ENCODE assay signal across 10 cellular contexts in the genomic region with DNA sequence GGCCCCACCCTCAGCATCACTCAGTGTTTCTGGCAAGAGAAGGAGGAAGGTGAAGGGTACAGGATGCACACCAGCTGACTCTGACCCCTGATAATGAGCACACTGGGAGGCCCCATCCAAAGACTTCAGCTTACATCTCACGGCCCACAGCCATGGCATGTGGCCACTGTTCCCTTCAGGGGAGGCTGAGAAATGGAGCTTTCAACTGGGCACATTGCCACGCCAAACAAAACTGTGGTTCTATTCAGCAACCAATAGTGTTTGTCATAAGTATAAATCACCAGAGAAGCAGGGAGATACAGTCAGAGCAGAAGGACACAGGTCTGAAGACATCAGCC. TPM values are rescaled to one million over a fixed set of nuclear protein-coding genes. Genes with fewer than 3 reads are reported as not detected.
A peak's percentile ranks its signal among the peaks of the same experiment; 100 is the strongest.
DNase-seq lines count a peak whose midpoint lies in the region; ATAC-seq and TF ChIP-seq lines count a peak whose summit lies in the region.
"Had no signal": no experiment of that assay in that cellular context is flagged by ENCODE, and none has a peak within 500 bp of the region (broad histone marks: within the 10 kb centered on the region; RNA-seq: fewer than 3 reads in every experiment).

No MANE protein-coding gene starts in this region.

- no peak for ATAC-seq in GM21529 (IDR thresholded peaks at IDR 0.05; ENCODE audit: unreplicated experiment)
- ATAC-seq: effector memory CD8-positive, alpha-beta T cell had no signal

- H3K27ac ChIP-seq in cingulate gyrus (ENCODE audit: low read depth, low read length) = peak overlapping the region; percentile 8

- no peak for TF ChIP-seq CTCF in AG10803 (conservative IDR thresholded peaks at IDR 0.05; ENCODE audit: low read length)

- peak; percentile 56 for DNase-seq in AG10803 (ENCODE audit: low read depth)
- DNase-seq in M059J (ENCODE audit: low read depth) = peak; percentile 81
- peak; percentile 20 for DNase-seq in non-pigmented ciliary epithelial cell (ENCODE audit: low read depth)
- no peak for DNase-seq in NCI-H2227 treated with DMSO at 0.1 percent for 48 hours (lab: John Stamatoyannopoulos, UW)
- DNase-seq in NCI-H1417 (lab: John Stamatoyannopoulos, UW) = no peak
- DNase-seq in stimulated activated CD4-positive, alpha-beta T cell treated with anti-CD3 and anti-CD28 coated beads, Interleukin-12 subunit alpha, Interleukin-12 subunit beta, amount 100 ng/mL, for 4 hours = no peak
- DNase-seq: effector memory CD8-positive, alpha-beta T cell; NCI-H748 treated with DMSO at 0.1 percent for 48 hours had no signal

- no peak overlapping the region for H3K4me3 ChIP-seq in AG10803 (ENCODE audit: low read length)

RNA-seq across cellular contexts. Expression of gene TRAF3IP3, which starts 12.7 kb away (rescaled TPM):
- total RNA-seq in M059J (2014; rRNA removed; shearing (Covaris generic)) = not detected in 2 replicates

RNA-seq across cellular contexts. Expression of gene HSD11B1, which starts 38.5 kb away (rescaled TPM):
- 1.9 and 4.3 TPM in 2 replicates for total RNA-seq in M059J (2014; rRNA removed; shearing (Covaris generic))

RNA-seq across cellular contexts. Expression of gene C1orf74, which starts 41.2 kb away (rescaled TPM):
- total RNA-seq in M059J (2014; rRNA removed; shearing (Covaris generic)) = 4.0 and 5.7 TPM in 2 replicates

Comparison
In these comparisons a context has a peak if more than half of its experiments do, and no peak if none do; other contexts are left out.
1. DNase-seq: peak in AG10803 (single experiment), M059J (single experiment) and non-pigmented ciliary epithelial cell (single experiment); none in NCI-H2227 treated with DMSO at 0.1 percent for 48 hours (single experiment), NCI-H1417 (0 of 3) and stimulated activated CD4-positive, alpha-beta T cell treated with anti-CD3 and anti-CD28 coated beads, Interleukin-12 subunit alpha, Interleukin-12 subunit beta, amount 100 ng/mL, for 4 hours (single experiment).